In genomic region chr5:157926171-157926671, GRCh38 we compare ENCODE assay signal across 13 cellular contexts.
DNase-seq lines count a peak whose midpoint lies in the region; ATAC-seq, FAIRE-seq and TF ChIP-seq lines count a peak whose summit lies in the region.
"Had no signal": no experiment of that assay in that cellular context is flagged by ENCODE, and none has a peak within 500 bp of the region (broad histone marks: within the 10 kb centered on the region; RNA-seq: fewer than 3 reads in every experiment).

No MANE protein-coding gene starts in this region.

- H3K36me3 ChIP-seq in HUES48 (ENCODE audit: control insufficient read depth, insufficient read depth, low read length) (no peaks in the 10 kb centered on the region), bronchial epithelial cell (ENCODE audit: control insufficient read depth, insufficient read depth, low read length) (no peaks in the 10 kb centered on the region), liver (ENCODE audit: control insufficient read depth in 4 of 4, insufficient read depth in 3 of 4, low read depth in 1 of 4, low read length in 3 of 4) (no peaks in the 10 kb centered on the region), GM23248 (ENCODE audit: low read depth) (no peaks in the 10 kb centered on the region)

- H3K4me1 ChIP-seq in HUES48 (ENCODE audit: control insufficient read depth, insufficient read depth, low read length) (peaks cover 25% of the 10 kb centered on the region), liver (ENCODE audit: control insufficient read depth in 4 of 4, insufficient read depth in 4 of 4, low read length in 3 of 4) (peaks cover 0 to 21% (median 12%) of the 10 kb centered on the region in 4 donors), GM23248 (ENCODE audit: insufficient read depth) (no peaks in the 10 kb centered on the region)

- TF ChIP-seq CTCF in bronchial epithelial cell (IDR thresholded peaks at IDR 0.05; ENCODE audit: insufficient read depth, low read length, severe bottlenecking) (no peak), liver (IDR thresholded peaks at IDR 0.05; ENCODE audit: low read depth, low read length, missing input control) (no peak)

- H3K27ac ChIP-seq in HUES48 (ENCODE audit: low read depth, low read length): peak overlapping the region; percentile 68
- peak overlapping the region; percentile 9 to 16 for H3K27ac ChIP-seq in liver (ENCODE audit: low read depth in 1 of 2, low read length in 2 of 2)
- no peak overlapping the region for H3K27ac ChIP-seq in GM23248

- H3K9me2 ChIP-seq in GM23248 (ENCODE audit: insufficient read depth): no peaks in the 10 kb centered on the region

- H3K9me3 ChIP-seq in HUES48 (ENCODE audit: control insufficient read depth, insufficient read depth, low read length) (no peaks in the 10 kb centered on the region), liver (ENCODE audit: control insufficient read depth in 4 of 4, low read length in 3 of 4) (no peaks in the 10 kb centered on the region), GM23248 (ENCODE audit: low read depth) (no peaks in the 10 kb centered on the region)

- no peak for DNase-seq in bronchial epithelial cell (ENCODE audit: low read depth)
- DNase-seq in renal cortical epithelial cell (ENCODE audit: low read depth): peak; percentile 27
- no peak for DNase-seq in GM23248
- DNase-seq in inferior parietal cortex (ENCODE audit: extremely low spot score): no peak
- no peak for DNase-seq in NCI-H526 treated with DMSO at 0.1 percent for 48 hours (lab: John Stamatoyannopoulos, UW)
- DNase-seq: ACHN; CD4-positive, alpha-beta memory T cell; NCI-H1436; NCI-H2081; NCI-H524 treated with DMSO at 0.1 percent for 48 hours had no signal

- WGBS in liver: 45% methylated on average over 9 of the region's 9 CpGs
- WGBS in GM23248 (ENCODE audit: low coverage in 1 of 2, low lambda C conversion rate in 2 of 2, missing lambda C conversion rate in 2 of 2), 2 experiments: 93 to 94% methylated on average over 9 of the region's 9 CpGs

- ATAC-seq in GM18502 (IDR thresholded peaks at IDR 0.05; ENCODE audit: poor library complexity, unreplicated experiment): no peak

- H4K20me1 ChIP-seq in GM23248 (ENCODE audit: insufficient read depth): no peaks in the 10 kb centered on the region

- TF ChIP-seq RAD21 in liver (IDR thresholded peaks at IDR 0.05): peak; percentile 29 to 59

- FAIRE-seq in bronchial epithelial cell (lab: Jason Lieb, UNC): peak; percentile 72

- H3K27me3 ChIP-seq in HUES48 (ENCODE audit: control insufficient read depth, insufficient read depth, low read length) (no peaks in the 10 kb centered on the region), bronchial epithelial cell (ENCODE audit: control insufficient read depth, insufficient read depth, low read length) (no peaks in the 10 kb centered on the region), liver (ENCODE audit: control insufficient read depth in 4 of 4, insufficient read depth in 4 of 4, low read length in 3 of 4) (no peaks in the 10 kb centered on the region), GM23248 (replicated peaks; ENCODE audit: insufficient read depth) (no peaks in the 10 kb centered on the region)

- H3K4me3 ChIP-seq in HUES48 (ENCODE audit: low read depth, low read length) (no peak overlapping the region), bronchial epithelial cell (ENCODE audit: low read depth, low read length) (no peak overlapping the region), liver (ENCODE audit: low read depth in 1 of 3, low read length in 3 of 3) (no peak overlapping the region), GM23248 (no peak overlapping the region)

- in situ Hi-C loops in GM23248 (cut with MboI): no loop called here

- no peak overlapping the region for H3K4me2 ChIP-seq in GM23248 (ENCODE audit: unreplicated experiment)

- no peak overlapping the region for H2AFZ ChIP-seq in GM23248

- no peaks in the 10 kb centered on the region for H3K79me2 ChIP-seq in GM23248 (ENCODE audit: insufficient read depth)

- no peaks in the 10 kb centered on the region for H3F3A ChIP-seq in GM23248 (ENCODE audit: insufficient read depth)

- no peak overlapping the region for H3K9ac ChIP-seq in HUES48 (ENCODE audit: low read depth, low read length)
- no peak overlapping the region for H3K9ac ChIP-seq in liver (ENCODE audit: low read depth in 1 of 2, low read length in 2 of 2)
- H3K9ac ChIP-seq in GM23248: no peak overlapping the region

TF ChIP-seq in liver, 16 proteins besides CTCF, POLR2A, EP300 and RAD21:
- TF ChIP-seq EGR1 (IDR thresholded peaks at IDR 0.05; ENCODE audit: low read depth in 2 of 2): peak; percentile 55 to 60
- peak; percentile 57 for TF ChIP-seq NR2F2 (IDR thresholded peaks at IDR 0.05)
- peak; percentile 95 for TF ChIP-seq HNF4G (IDR thresholded peaks at IDR 0.05)
- no peak for TF ChIP-seq TAF1 (conservative IDR thresholded peaks at IDR 0.05)
- TF ChIP-seq REST (IDR thresholded peaks at IDR 0.05): no peak
- peak; percentile 88 to 91 for TF ChIP-seq JUND (IDR thresholded peaks at IDR 0.05)
- TF ChIP-seq YY1 (IDR thresholded peaks at IDR 0.05): peak; percentile 69
- peak; percentile 75 for TF ChIP-seq ZBTB33 (IDR thresholded peaks at IDR 0.05)
- peak; percentile 74 for TF ChIP-seq ATF3 (IDR thresholded peaks at IDR 0.05)
- peak; percentile 88 to 94 for TF ChIP-seq RXRA (IDR thresholded peaks at IDR 0.05)
- TF ChIP-seq SP1 (IDR thresholded peaks at IDR 0.05): peak; percentile 96
- peak; percentile 11 for TF ChIP-seq FOXA2 (IDR thresholded peaks at IDR 0.05)
- TF ChIP-seq FOXA1 (IDR thresholded peaks at IDR 0.05): no peak
- TF ChIP-seq HNF4A (conservative IDR thresholded peaks at IDR 0.05): peak; percentile 97 to 99
- TF ChIP-seq GABPA (IDR thresholded peaks at IDR 0.05 in 1 of 2, conservative IDR thresholded peaks at IDR 0.05 in 1 of 2): peak in 1 of 2 donors; percentile 28
- peak; percentile 82 for TF ChIP-seq MAX (IDR thresholded peaks at IDR 0.05)
